Comparison of ENCODE assay signal across 19 cellular contexts in genomic region chr10:132674311-132674710, GRCh38.
"Had no signal": no experiment of that assay in that cellular context is flagged by ENCODE, and none has a peak within 500 bp of the region (broad histone marks: within the 10 kb centered on the region; RNA-seq: fewer than 3 reads in every experiment).

No MANE protein-coding gene starts in this region.

- H3K27ac ChIP-seq: body of pancreas, gastrocnemius medialis, heart left ventricle, pancreas, skin epidermis, upper lobe of left lung had no signal

- H3K9me3 Mint-ChIP-seq: activated naive CD4-positive, alpha-beta T cell treated with anti-CD3 and anti-CD28 coated beads, Interleukin-2, amount 50 U/mL, for 72 hours; activated T-helper 2 cell treated with anti-CD3 and anti-CD28 coated beads, Interferon-gamma antibody, Interleukin-2, Interleukin-4, amounts not matched to agents 10 μg/mL and 5 μg/mL and 100 μg/mL, durations not matched to agents 14 hours and 24 hours and 36 hours; central memory CD8-positive, alpha-beta T cell; naive thymus-derived CD4-positive, alpha-beta T cell; T-cell had no signal

- H3K27ac Mint-ChIP-seq: activated naive CD4-positive, alpha-beta T cell treated with anti-CD3 and anti-CD28 coated beads, Interleukin-2, amount 50 U/mL, for 72 hours; activated T-helper 2 cell treated with anti-CD3 and anti-CD28 coated beads, Interferon-gamma antibody, Interleukin-2, Interleukin-4, amounts not matched to agents 10 μg/mL and 5 μg/mL and 100 μg/mL, durations not matched to agents 14 hours and 24 hours and 36 hours; dendritic cell treated with granulocyte-macrophage colony-stimulating factor and Interleukin-4, amounts not matched to agents 40 ng/mL and 50 ng/mL, for 4 days; T-cell had no signal

- H3K27me3 Mint-ChIP-seq: central memory CD8-positive, alpha-beta T cell; dendritic cell treated with granulocyte-macrophage colony-stimulating factor and Interleukin-4, amounts not matched to agents 40 ng/mL and 50 ng/mL, for 4 days; naive thymus-derived CD4-positive, alpha-beta T cell; T-cell had no signal

- DNase-seq: activated CD4-positive, alpha-beta T cell treated with anti-CD3 and anti-CD28 coated beads, Interleukin-2, amount 50 U/mL, for 4 hours; activated CD4-positive, CD25-positive, alpha-beta regulatory T cell treated with anti-CD3 and anti-CD28 coated beads, Interleukin-2, amount 50 U/mL, for 72 hours; left cardiac atrium; naive thymus-derived CD4-positive, alpha-beta T cell; SK-N-SH; stimulated activated CD4-positive, alpha-beta T cell treated with anti-CD3 and anti-CD28 coated beads, Interleukin-4, amount 100 ng/mL, for 24 hours; stimulated activated naive CD4-positive, alpha-beta T cell treated with Interleukin-2 at 50 U/mL for 16 hours; T-cell; T-helper 9 cell had no signal

- H3K4me3 ChIP-seq: body of pancreas, gastrocnemius medialis, heart left ventricle, pancreas, skin epidermis, upper lobe of left lung had no signal

- H3K4me1 ChIP-seq: gastrocnemius medialis, upper lobe of left lung had no signal

- H3K4me3 Mint-ChIP-seq: central memory CD8-positive, alpha-beta T cell; dendritic cell treated with granulocyte-macrophage colony-stimulating factor and Interleukin-4, amounts not matched to agents 40 ng/mL and 50 ng/mL, for 4 days; T-cell had no signal

- H3K9me3 ChIP-seq: body of pancreas, gastrocnemius medialis, heart left ventricle, pancreas, SK-N-SH, upper lobe of left lung had no signal

- H3K36me3 Mint-ChIP-seq: activated naive CD4-positive, alpha-beta T cell treated with anti-CD3 and anti-CD28 coated beads, Interleukin-2, amount 50 U/mL, for 72 hours had no signal

- H3K36me3 ChIP-seq: gastrocnemius medialis, pancreas, upper lobe of left lung had no signal

- H3K27me3 ChIP-seq: body of pancreas, gastrocnemius medialis, heart left ventricle, pancreas, upper lobe of left lung had no signal
